Comparison of ENCODE assay signal across 16 cellular contexts in genomic region chr5:77620404-77620803, GRCh38. TPM values are rescaled to one million over a fixed set of nuclear protein-coding genes. Genes with fewer than 3 reads are reported as not detected.
DNase-seq lines count a peak whose midpoint lies in the region; ATAC-seq and TF ChIP-seq lines count a peak whose summit lies in the region.
"Had no signal": no experiment of that assay in that cellular context is flagged by ENCODE, and none has a peak within 500 bp of the region (broad histone marks: within the 10 kb centered on the region; RNA-seq: fewer than 3 reads in every experiment).

No MANE protein-coding gene starts in this region.

- H3K9me3 Mint-ChIP-seq in progenitor cell of endocrine pancreas (ENCODE audit: low read depth), result no peaks in the 10 kb centered on the region
- no peaks in the 10 kb centered on the region for H3K9me3 Mint-ChIP-seq in T-helper 2 cell treated with Interferon-gamma antibody and Interleukin-4, amounts not matched to agents 5 μg/mL and 100 μg/mL, for 36 hours
- H3K9me3 Mint-ChIP-seq: activated T-helper 2 cell treated with anti-CD3 and anti-CD28 coated beads, Interferon-gamma antibody, Interleukin-2, Interleukin-4, amounts not matched to agents 10 μg/mL and 5 μg/mL and 100 μg/mL, durations not matched to agents 14 hours and 24 hours and 36 hours had no signal

- no peak for ATAC-seq in body of pancreas
- ATAC-seq in HG02973 (IDR thresholded peaks at IDR 0.05; ENCODE audit: unreplicated experiment), result no peak
- no peak for ATAC-seq in GM18907 (IDR thresholded peaks at IDR 0.05; ENCODE audit: unreplicated experiment)
- ATAC-seq: heart right ventricle had no signal

- H3K36me3 ChIP-seq in body of pancreas (replicated peaks in 1 of 2; ENCODE audit: insufficient read depth in 1 of 2, low read depth in 2 of 2), result no peaks in the 10 kb centered on the region
- H3K36me3 ChIP-seq: heart right ventricle had no signal

- no peak overlapping the region for H3K27ac ChIP-seq in body of pancreas
- H3K27ac ChIP-seq: heart right ventricle, KMS-11 had no signal

- peak in 4 of 7 experiments; percentile 12 to 32 (median 20) for TF ChIP-seq CTCF in body of pancreas (IDR thresholded peaks at IDR 0.05)
- TF ChIP-seq CTCF in progenitor cell of endocrine pancreas (IDR thresholded peaks at IDR 0.05; ENCODE audit: unreplicated experiment), result peak; percentile 56

- H3K4me1 ChIP-seq in body of pancreas, result no peaks in the 10 kb centered on the region
- H3K4me1 ChIP-seq: heart right ventricle had no signal

- no peaks in the 10 kb centered on the region for H3K36me3 Mint-ChIP-seq in progenitor cell of endocrine pancreas (ENCODE audit: insufficient read depth)
- H3K36me3 Mint-ChIP-seq in T-helper 2 cell treated with Interferon-gamma antibody and Interleukin-4, amounts not matched to agents 5 μg/mL and 100 μg/mL, for 36 hours (ENCODE audit: low read depth), result no peaks in the 10 kb centered on the region

- TF ChIP-seq POLR2A in body of pancreas (IDR thresholded peaks at IDR 0.05), result no peak

- intact Hi-C loops in body of pancreas (cut with DNase I), result no loop called here

- H3K4me1 Mint-ChIP-seq in progenitor cell of endocrine pancreas (ENCODE audit: low read depth), result peaks cover 5% of the 10 kb centered on the region
- H3K4me1 Mint-ChIP-seq in T-helper 2 cell treated with Interferon-gamma antibody and Interleukin-4, amounts not matched to agents 5 μg/mL and 100 μg/mL, for 36 hours (ENCODE audit: low read depth), result no peaks in the 10 kb centered on the region

- 18 to 23% methylated on average over 4 of the region's 4 CpGs for WGBS in body of pancreas, 2 donors

- no peak overlapping the region for H3K27ac Mint-ChIP-seq in progenitor cell of endocrine pancreas
- no peak overlapping the region for H3K27ac Mint-ChIP-seq in T-helper 2 cell treated with Interferon-gamma antibody and Interleukin-4, amounts not matched to agents 5 μg/mL and 100 μg/mL, for 36 hours
- H3K27ac Mint-ChIP-seq: activated T-helper 2 cell treated with anti-CD3 and anti-CD28 coated beads, Interferon-gamma antibody, Interleukin-2, Interleukin-4, amounts not matched to agents 10 μg/mL and 5 μg/mL and 100 μg/mL, durations not matched to agents 14 hours and 24 hours and 36 hours had no signal

- no peak overlapping the region for H3K4me3 ChIP-seq in body of pancreas
- H3K4me3 ChIP-seq: heart right ventricle had no signal

- H3K4me3 Mint-ChIP-seq in progenitor cell of endocrine pancreas (ENCODE audit: low read depth), result no peak overlapping the region
- no peak overlapping the region for H3K4me3 Mint-ChIP-seq in T-helper 2 cell treated with Interferon-gamma antibody and Interleukin-4, amounts not matched to agents 5 μg/mL and 100 μg/mL, for 36 hours

- H3K9me3 ChIP-seq in body of pancreas, result no peaks in the 10 kb centered on the region
- H3K9me3 ChIP-seq: heart right ventricle had no signal

- peaks cover 57% of the 10 kb centered on the region for H3K27me3 Mint-ChIP-seq in progenitor cell of endocrine pancreas
- peaks cover 37% of the 10 kb centered on the region for H3K27me3 Mint-ChIP-seq in T-helper 2 cell treated with Interferon-gamma antibody and Interleukin-4, amounts not matched to agents 5 μg/mL and 100 μg/mL, for 36 hours (ENCODE audit: low read depth)

- DNase-seq in NCI-H82 (lab: John Stamatoyannopoulos, UW) (peak; percentile 7), NCI-H82 treated with DMSO at 0.1 percent for 48 hours (lab: John Stamatoyannopoulos, UW; ENCODE audit: unreplicated experiment) (no peak), NAMALWA (ENCODE audit: low spot score) (peak; percentile 35), body of pancreas (peak in 2 of 4 donors; percentile 25 to 33), progenitor cell of endocrine pancreas (ENCODE audit: low spot score, unreplicated experiment) (no peak)
- DNase-seq in T-helper 2 cell treated with Interferon-gamma antibody and Interleukin-4, amounts not matched to agents 5 μg/mL and 100 μg/mL, for 36 hours (ENCODE audit: low spot score), result no peak
- DNase-seq: heart right ventricle, NCI-H524 had no signal

- no peaks in the 10 kb centered on the region for H3K27me3 ChIP-seq in body of pancreas

RNA-seq across cellular contexts. Expression of gene OTP, which starts 18.1 kb away (rescaled TPM):
- total RNA-seq in body of pancreas (not detected), progenitor cell of endocrine pancreas (not detected in 2 replicates)
- total RNA-seq: activated T-helper 2 cell treated with anti-CD3 and anti-CD28 coated beads, Interferon-gamma antibody, Interleukin-2, Interleukin-4, amounts not matched to agents 10 μg/mL and 5 μg/mL and 100 μg/mL, durations not matched to agents 14 hours and 24 hours and 36 hours; G401; heart right ventricle; mesenteric fat pad; osteocyte; urinary bladder had no signal

Comparison
In these comparisons a context has a peak if more than half of its experiments do, and no peak if none do; other contexts are left out.
1. DNase-seq: peak in NCI-H82 (single experiment) and NAMALWA (single experiment); none in NCI-H82 treated with DMSO at 0.1 percent for 48 hours (single experiment), progenitor cell of endocrine pancreas (single experiment) and T-helper 2 cell treated with Interferon-gamma antibody and Interleukin-4, amounts not matched to agents 5 μg/mL and 100 μg/mL, for 36 hours (single experiment).